ENCODE assay signal across 8 cellular contexts in genomic region chr7:28037220-28038010, GRCh38.
DNase-seq lines count a peak whose midpoint lies in the region; ATAC-seq and TF ChIP-seq lines count a peak whose summit lies in the region.

No MANE protein-coding gene starts in this region.

- 12% methylated on average over 6 of the region's 6 CpGs for WGBS in SK-N-SH (ENCODE audit: low lambda C conversion rate)

- no peak for TF ChIP-seq CTCF in SK-N-SH (IDR thresholded peaks at IDR 0.05)
- TF ChIP-seq CTCF in fibroblast of mammary gland (conservative IDR thresholded peaks at IDR 0.05; ENCODE audit: control insufficient read depth, insufficient read depth, low read depth, low read length), result no peak

- H3K9me3 ChIP-seq in SK-N-SH, result no peaks in the 10 kb centered on the region
- H3K9me3 ChIP-seq in skeletal muscle satellite cell (replicated peaks; ENCODE audit: low read length), result no peaks in the 10 kb centered on the region

- H3K9me2 ChIP-seq in SK-N-SH, result no peaks in the 10 kb centered on the region

- no peaks in the 10 kb centered on the region for H4K20me1 ChIP-seq in SK-N-SH (ENCODE audit: insufficient read depth)

- peaks cover 58% of the 10 kb centered on the region for H3F3A ChIP-seq in SK-N-SH (replicated peaks; ENCODE audit: insufficient read depth)

- ATAC-seq in HG03025 (IDR thresholded peaks at IDR 0.05; ENCODE audit: low FRiP score, unreplicated experiment), result peak; percentile 88

- DNase-seq in stimulated activated naive CD4-positive, alpha-beta T cell treated with Interleukin-2 at 50 U/mL for 16 hours (lab: John Stamatoyannopoulos, UW), result peak; percentile 18
- DNase-seq in stimulated activated naive CD4-positive, alpha-beta T cell (lab: John Stamatoyannopoulos, UW), result no peak
- DNase-seq in SK-N-SH, result no peak
- DNase-seq in fibroblast of mammary gland (ENCODE audit: low read depth), result peak; percentile 97
- no peak for DNase-seq in NCI-H446 (lab: John Stamatoyannopoulos, UW)
- no peak for DNase-seq in NCI-H524 treated with DMSO at 0.1 percent for 48 hours (lab: John Stamatoyannopoulos, UW)

- no peak overlapping the region; the same call in 1 of the 2 replicates for H2AFZ ChIP-seq in SK-N-SH (ENCODE audit: low read depth)

- POLR2A ChIA-PET in SK-N-SH (lab: Yijun Ruan, JAX), result no interaction called here

- no peaks in the 10 kb centered on the region for H3K27me3 ChIP-seq in SK-N-SH (ENCODE audit: insufficient read depth)
- no peaks in the 10 kb centered on the region for H3K27me3 ChIP-seq in skeletal muscle satellite cell (ENCODE audit: control insufficient read depth, insufficient read depth, low read length)

- CTCF ChIA-PET in SK-N-SH (lab: Yijun Ruan, JAX), result interaction anchor here (0.8 to 1.9 kb wide), 4 partner anchors 13 to 60 kb away, joined by 3 to 6 read pairs (median 4); no protein-coding TSS in a partner anchor

- peak; percentile 57 to 98 for TF ChIP-seq EP300 in SK-N-SH (IDR thresholded peaks at IDR 0.05; ENCODE audit: borderline replicate concordance in 1 of 2, low read depth in 1 of 2, low read length in 1 of 2)

- H3K79me2 ChIP-seq in SK-N-SH (ENCODE audit: insufficient read depth), result peaks cover 8% of the 10 kb centered on the region; the same call in 1 of the 2 replicates

- H3K4me2 ChIP-seq in SK-N-SH (peak overlapping the region; percentile 80), skeletal muscle satellite cell (ENCODE audit: low read length) (peak overlapping the region; percentile 80)

- peak overlapping the region; percentile 89 to 96 for H3K27ac ChIP-seq in SK-N-SH (ENCODE audit: low read depth in 2 of 2, low read length in 1 of 2)

- peak overlapping the region; percentile 9 to 51; a peak in 3 of 4 replicates for H3K4me3 ChIP-seq in SK-N-SH (ENCODE audit: low read depth in 2 of 2, low read length in 1 of 2)
- no peak overlapping the region for H3K4me3 ChIP-seq in fibroblast of mammary gland (ENCODE audit: control insufficient read depth, low read depth, low read length)
- H3K4me3 ChIP-seq in skeletal muscle satellite cell (ENCODE audit: low read length), result peak overlapping the region; percentile 47

- no peak for TF ChIP-seq RAD21 in SK-N-SH (IDR thresholded peaks at IDR 0.05; ENCODE audit: low read length)

- H3K36me3 ChIP-seq in SK-N-SH (replicated peaks in 1 of 2; ENCODE audit: control insufficient read depth in 1 of 2, insufficient read depth in 2 of 2, low read length in 1 of 2), result no peaks in the 10 kb centered on the region
- H3K36me3 ChIP-seq in skeletal muscle satellite cell (ENCODE audit: insufficient read depth, low read length), result no peaks in the 10 kb centered on the region

- H3K9ac ChIP-seq in SK-N-SH, result peak overlapping the region; percentile 64
- H3K9ac ChIP-seq in skeletal muscle satellite cell (ENCODE audit: low read depth, low read length), result peak overlapping the region; percentile 73

- peaks cover 12 to 57% of the 10 kb centered on the region in 2 experiments for H3K4me1 ChIP-seq in SK-N-SH (ENCODE audit: control insufficient read depth in 1 of 2, insufficient read depth in 2 of 2, low read depth in 1 of 2, low read length in 1 of 2)
- H3K4me1 ChIP-seq in skeletal muscle satellite cell (ENCODE audit: control insufficient read depth, insufficient read depth, low read length), result peaks cover 71% of the 10 kb centered on the region

TF ChIP-seq in SK-N-SH, 30 proteins besides CTCF, POLR2A, EP300 and RAD21 (continues in another document):
- TF ChIP-seq MAX (IDR thresholded peaks at IDR 0.05; ENCODE audit: low read depth) (peak; percentile 69), REST (IDR thresholded peaks at IDR 0.05; ENCODE audit: low read depth, low read length) (peak; percentile 37; the same call in 1 of the 2 replicates), USF2 (IDR thresholded peaks at IDR 0.05; ENCODE audit: borderline replicate concordance, low read depth, low read length) (no peak), FOXM1 (IDR thresholded peaks at IDR 0.05; ENCODE audit: low read depth) (peak; percentile 85; the same call in 1 of the 2 replicates), YY1 (IDR thresholded peaks at IDR 0.05; ENCODE audit: low read depth) (peak; percentile 73; the same call in 1 of the 2 replicates), GABPA (IDR thresholded peaks at IDR 0.05; ENCODE audit: low read depth) (peak; percentile 34; the same call in 1 of the 2 replicates), SIN3A (IDR thresholded peaks at IDR 0.05; ENCODE audit: borderline replicate concordance, low read depth, low read length) (peak; percentile 77; the same call in 1 of the 2 replicates), SMC3 (IDR thresholded peaks at IDR 0.05; ENCODE audit: low read depth, low read length) (no peak), ELF1 (IDR thresholded peaks at IDR 0.05) (no peak), POLR2AphosphoS5 (IDR thresholded peaks at IDR 0.05; ENCODE audit: low read depth, low read length) (peak; percentile 90), MXI1 (IDR thresholded peaks at IDR 0.05; ENCODE audit: low read depth, low read length) (no peak), RXRA (IDR thresholded peaks at IDR 0.05; ENCODE audit: borderline replicate concordance, low read depth) (peak; percentile 99), CHD2 (IDR thresholded peaks at IDR 0.05; ENCODE audit: low read length, partially characterized antibody) (no peak), RFX5 (IDR thresholded peaks at IDR 0.05; ENCODE audit: low read length) (no peak), USF1 (IDR thresholded peaks at IDR 0.05; ENCODE audit: borderline replicate concordance, low read depth) (no peak), IRF3 (IDR thresholded peaks at IDR 0.05; ENCODE audit: low read depth, low read length) (no peak), RCOR1 (IDR thresholded peaks at IDR 0.05; ENCODE audit: low read length) (no peak), TAF1 (IDR thresholded peaks at IDR 0.05; ENCODE audit: borderline replicate concordance, low read depth, low read length) (peak; percentile 49), GATA2 (CRISPR knock-in tag; IDR thresholded peaks at IDR 0.05) (no peak), NRF1 (IDR thresholded peaks at IDR 0.05; ENCODE audit: low read depth, low read length) (no peak)

Comparison
In these comparisons a context has a peak if more than half of its experiments do, and no peak if none do; other contexts are left out.
1. DNase-seq: peak in stimulated activated naive CD4-positive, alpha-beta T cell treated with Interleukin-2 at 50 U/mL for 16 hours (single experiment) and fibroblast of mammary gland (single experiment); none in stimulated activated naive CD4-positive, alpha-beta T cell (0 of 6), SK-N-SH (single experiment), NCI-H446 (0 of 2) and NCI-H524 treated with DMSO at 0.1 percent for 48 hours (single experiment).